Comparison of ENCODE assay signal across 14 cellular contexts in the genomic region with DNA sequence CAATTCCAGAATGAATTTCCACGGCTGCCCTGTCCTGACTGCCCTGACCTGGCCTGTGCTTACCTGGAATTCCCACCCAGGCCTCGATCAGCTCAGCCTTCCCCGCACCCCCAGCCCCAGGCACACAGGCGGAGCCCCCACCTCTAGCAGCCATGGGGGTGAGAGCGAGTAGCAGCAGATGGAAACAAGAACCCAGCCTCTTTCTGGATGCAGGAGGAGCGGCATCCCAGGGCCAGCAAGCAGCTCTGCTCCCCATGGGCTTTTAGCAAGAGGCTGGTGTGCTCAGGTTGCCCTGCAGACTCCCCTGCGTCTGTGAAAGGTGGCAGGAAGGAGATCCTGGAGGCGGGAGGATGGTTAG.
A peak's percentile ranks its signal among the peaks of the same experiment; 100 is the strongest.
DNase-seq lines count a peak whose midpoint lies in the region; ATAC-seq and TF ChIP-seq lines count a peak whose summit lies in the region.
"Had no signal": no experiment of that assay in that cellular context is flagged by ENCODE, and none has a peak within 500 bp of the region (broad histone marks: within the 10 kb centered on the region; RNA-seq: fewer than 3 reads in every experiment).

No MANE protein-coding gene starts in this region.

- H3K27ac Mint-ChIP-seq in activated CD4-positive, alpha-beta T cell treated with anti-CD3 and anti-CD28 coated beads, Interleukin-2, amount 10 ng/mL, durations not matched to agents 7 days and 5 days = peak overlapping the region; percentile 78
- H3K27ac Mint-ChIP-seq in activated CD4-positive, alpha-beta T cell treated with anti-CD3 and anti-CD28 coated beads for 36 hours = no peak overlapping the region
- H3K27ac Mint-ChIP-seq in CD4-positive, alpha-beta memory T cell = peak overlapping the region in 4 of 7 donors; percentile 15 to 76 (median 59)
- peak overlapping the region; percentile 98 for H3K27ac Mint-ChIP-seq in T-helper 17 cell

- peak overlapping the region; percentile 22 for H3K18ac ChIP-seq in neuronal stem cell (ENCODE audit: low read length)

- no CpG with 5 or more reads among the region's 8 CpGs for WGBS in neuronal stem cell (ENCODE audit: extremely low coverage in 2 of 2, insufficient read length in 2 of 2, insufficient replicate concordance in 1 of 2), 2 donors

- no peak for ATAC-seq in activated CD4-positive, alpha-beta T cell treated with anti-CD3 and anti-CD28 coated beads for 36 hours
- ATAC-seq in T-helper 17 cell = no peak
- ATAC-seq in GM21367 (IDR thresholded peaks at IDR 0.05; ENCODE audit: unreplicated experiment) = no peak

- no peak overlapping the region for H4K8ac ChIP-seq in neuronal stem cell (ENCODE audit: low read depth, low read length)

- DNase-seq in activated CD4-positive, alpha-beta T cell treated with anti-CD3 and anti-CD28 coated beads, Interleukin-2, amount 10 ng/mL, durations not matched to agents 7 days and 5 days = no peak
- DNase-seq in activated CD4-positive, alpha-beta T cell treated with anti-CD3 and anti-CD28 coated beads for 36 hours = no peak
- DNase-seq in CD4-positive, alpha-beta memory T cell = no peak
- DNase-seq in T-helper 17 cell (no peak), neuronal stem cell (ENCODE audit: low spot score) (no peak), kidney tubule cell (ENCODE audit: low spot score) (no peak), HEK293T (ENCODE audit: extremely low spot score) (no peak)
- DNase-seq: CD8-positive, alpha-beta memory T cell; GDM1; HCEC 1CT had no signal

- H3K14ac ChIP-seq in neuronal stem cell (ENCODE audit: low read length) = no peak overlapping the region

- H3K27me3 ChIP-seq in CD4-positive, alpha-beta memory T cell (ENCODE audit: insufficient read depth, low read length) = no peaks in the 10 kb centered on the region
- no peaks in the 10 kb centered on the region for H3K27me3 ChIP-seq in neuronal stem cell (ENCODE audit: control insufficient read depth in 3 of 3, insufficient read depth in 3 of 3, low read depth in 1 of 3, low read length in 3 of 3)

- H3K27ac ChIP-seq in CD4-positive, alpha-beta memory T cell (ENCODE audit: low read depth, low read length) = no peak overlapping the region
- H3K27ac ChIP-seq in neuronal stem cell (replicated peaks; ENCODE audit: low read length) = no peak overlapping the region
- H3K27ac ChIP-seq: 22Rv1 had no signal

- H3K4me2 ChIP-seq in neuronal stem cell (ENCODE audit: insufficient read depth, low read length, poor library complexity, severe bottlenecking) = no peak overlapping the region

- H2BK120ac ChIP-seq in neuronal stem cell (ENCODE audit: low read depth, low read length) = no peak overlapping the region

- POLR2A ChIA-PET in activated CD4-positive, alpha-beta T cell treated with anti-CD3 and anti-CD28 coated beads, Interleukin-2, amount 10 ng/mL, durations not matched to agents 7 days and 5 days (lab: Charles Lee) = no interaction called here
- POLR2A ChIA-PET in activated CD4-positive, alpha-beta T cell treated with anti-CD3 and anti-CD28 coated beads for 36 hours (lab: Charles Lee) = no interaction called here
- POLR2A ChIA-PET in CD4-positive, alpha-beta memory T cell (lab: Charles Lee; ENCODE audit: partially characterized antibody) = no interaction called here
- POLR2A ChIA-PET in HEK293T (lab: Yijun Ruan, JAX) = no interaction called here

- H2BK15ac ChIP-seq in neuronal stem cell (ENCODE audit: low read length) = no peak overlapping the region

- no peak overlapping the region for H4K91ac ChIP-seq in neuronal stem cell (ENCODE audit: low read depth, low read length, poor library complexity)

- H3K9me3 Mint-ChIP-seq in activated CD4-positive, alpha-beta T cell treated with anti-CD3 and anti-CD28 coated beads, Interleukin-2, amount 10 ng/mL, durations not matched to agents 7 days and 5 days = no peaks in the 10 kb centered on the region
- no peaks in the 10 kb centered on the region for H3K9me3 Mint-ChIP-seq in activated CD4-positive, alpha-beta T cell treated with anti-CD3 and anti-CD28 coated beads for 36 hours (ENCODE audit: low read depth)
- H3K9me3 Mint-ChIP-seq in CD4-positive, alpha-beta memory T cell = peaks cover 0 to 5% (median 0%) of the 10 kb centered on the region in 8 donors
- H3K9me3 Mint-ChIP-seq: CD8-positive, alpha-beta memory T cell had no signal

- H3K36me3 Mint-ChIP-seq in activated CD4-positive, alpha-beta T cell treated with anti-CD3 and anti-CD28 coated beads, Interleukin-2, amount 10 ng/mL, durations not matched to agents 7 days and 5 days (ENCODE audit: low read depth) = no peaks in the 10 kb centered on the region
- no peaks in the 10 kb centered on the region for H3K36me3 Mint-ChIP-seq in activated CD4-positive, alpha-beta T cell treated with anti-CD3 and anti-CD28 coated beads for 36 hours (ENCODE audit: low read depth)
- no peaks in the 10 kb centered on the region for H3K36me3 Mint-ChIP-seq in CD4-positive, alpha-beta memory T cell
- no peaks in the 10 kb centered on the region for H3K36me3 Mint-ChIP-seq in T-helper 17 cell (ENCODE audit: low read depth)
- H3K36me3 Mint-ChIP-seq: CD14-positive monocyte; CD8-positive, alpha-beta memory T cell had no signal

- CTCF ChIA-PET in activated CD4-positive, alpha-beta T cell treated with anti-CD3 and anti-CD28 coated beads, Interleukin-2, amount 10 ng/mL, durations not matched to agents 7 days and 5 days (lab: Charles Lee) = no interaction called here
- CTCF ChIA-PET in activated CD4-positive, alpha-beta T cell treated with anti-CD3 and anti-CD28 coated beads for 36 hours (lab: Charles Lee) = no interaction called here
- CTCF ChIA-PET in CD4-positive, alpha-beta memory T cell (lab: Charles Lee; ENCODE audit: partially characterized antibody) = no interaction called here
- CTCF ChIA-PET in HEK293T (lab: Yijun Ruan, JAX) = no interaction called here

- no peak overlapping the region for H2AFZ ChIP-seq in neuronal stem cell (ENCODE audit: low read length)

- H3K9ac ChIP-seq in neuronal stem cell (ENCODE audit: low read depth, low read length, poor library complexity) = no peak overlapping the region

- no peak overlapping the region for H3K4me3 ChIP-seq in CD4-positive, alpha-beta memory T cell (ENCODE audit: low read length in 2 of 2)
- H3K4me3 ChIP-seq in neuronal stem cell (ENCODE audit: low read length in 2 of 2) = no peak overlapping the region

- H2BK12ac ChIP-seq in neuronal stem cell (ENCODE audit: low read length) = no peak overlapping the region

- no peak overlapping the region for H2BK5ac ChIP-seq in neuronal stem cell (ENCODE audit: low read length)

- no peak overlapping the region for H3K4ac ChIP-seq in neuronal stem cell (ENCODE audit: low read length)

- H3K79me1 ChIP-seq in neuronal stem cell (ENCODE audit: low read depth, low read length) = no peaks in the 10 kb centered on the region

- no peaks in the 10 kb centered on the region for H3K27me3 Mint-ChIP-seq in activated CD4-positive, alpha-beta T cell treated with anti-CD3 and anti-CD28 coated beads, Interleukin-2, amount 10 ng/mL, durations not matched to agents 7 days and 5 days
- no peaks in the 10 kb centered on the region for H3K27me3 Mint-ChIP-seq in activated CD4-positive, alpha-beta T cell treated with anti-CD3 and anti-CD28 coated beads for 36 hours
- no peaks in the 10 kb centered on the region for H3K27me3 Mint-ChIP-seq in CD4-positive, alpha-beta memory T cell
- no peaks in the 10 kb centered on the region for H3K27me3 Mint-ChIP-seq in T-helper 17 cell
- H3K27me3 Mint-ChIP-seq: CD8-positive, alpha-beta memory T cell had no signal

- intact Hi-C loops in activated CD4-positive, alpha-beta T cell treated with anti-CD3 and anti-CD28 coated beads for 36 hours (cut with DNase I, micrococcal nuclease) = no loop called here
- intact Hi-C loops in CD4-positive, alpha-beta memory T cell (cut with micrococcal nuclease) = no loop called here

- H3K4me1 ChIP-seq in CD4-positive, alpha-beta memory T cell (ENCODE audit: insufficient read depth, low read length) = peaks cover 40% of the 10 kb centered on the region
- no peaks in the 10 kb centered on the region for H3K4me1 ChIP-seq in neuronal stem cell (ENCODE audit: control insufficient read depth in 2 of 2, insufficient read depth in 1 of 2, low read depth in 1 of 2, low read length in 2 of 2)
- H3K4me1 ChIP-seq: Caco-2 had no signal

- H3K23ac ChIP-seq in neuronal stem cell (ENCODE audit: low read depth, low read length, poor library complexity) = no peak overlapping the region

- no peaks in the 10 kb centered on the region for H3K36me3 ChIP-seq in CD4-positive, alpha-beta memory T cell (ENCODE audit: insufficient read depth, low read length)
- H3K36me3 ChIP-seq in neuronal stem cell (replicated peaks in 1 of 2; ENCODE audit: control insufficient read depth in 2 of 2, insufficient read depth in 2 of 2, low read length in 2 of 2) = no peaks in the 10 kb centered on the region

- peaks cover 32% of the 10 kb centered on the region for H3K4me1 Mint-ChIP-seq in activated CD4-positive, alpha-beta T cell treated with anti-CD3 and anti-CD28 coated beads, Interleukin-2, amount 10 ng/mL, durations not matched to agents 7 days and 5 days
- peaks cover 24% of the 10 kb centered on the region for H3K4me1 Mint-ChIP-seq in activated CD4-positive, alpha-beta T cell treated with anti-CD3 and anti-CD28 coated beads for 36 hours
- H3K4me1 Mint-ChIP-seq in CD4-positive, alpha-beta memory T cell = peaks cover 24 to 40% (median 31%) of the 10 kb centered on the region in 4 donors
- peaks cover 45% of the 10 kb centered on the region for H3K4me1 Mint-ChIP-seq in T-helper 17 cell
- H3K4me1 Mint-ChIP-seq: CD14-positive monocyte had no signal

- H3K9me3 ChIP-seq in CD4-positive, alpha-beta memory T cell (ENCODE audit: control insufficient read depth in 1 of 2, low read length in 2 of 2) = no peaks in the 10 kb centered on the region
- no peaks in the 10 kb centered on the region for H3K9me3 ChIP-seq in T-helper 17 cell (ENCODE audit: control insufficient read depth, low read length, poor library complexity, severe bottlenecking)
- no peaks in the 10 kb centered on the region for H3K9me3 ChIP-seq in neuronal stem cell (replicated peaks in 1 of 2; ENCODE audit: control insufficient read depth in 2 of 2, insufficient read depth in 1 of 2, low read depth in 1 of 2, low read length in 2 of 2)
- H3K9me3 ChIP-seq: Caco-2 had no signal

- H2AK5ac ChIP-seq in neuronal stem cell (ENCODE audit: low read depth, low read length) = no peak overlapping the region

- H3K4me3 Mint-ChIP-seq in activated CD4-positive, alpha-beta T cell treated with anti-CD3 and anti-CD28 coated beads, Interleukin-2, amount 10 ng/mL, durations not matched to agents 7 days and 5 days = no peak overlapping the region
- H3K4me3 Mint-ChIP-seq in activated CD4-positive, alpha-beta T cell treated with anti-CD3 and anti-CD28 coated beads for 36 hours = no peak overlapping the region
- no peak overlapping the region for H3K4me3 Mint-ChIP-seq in CD4-positive, alpha-beta memory T cell
- no peak overlapping the region for H3K4me3 Mint-ChIP-seq in T-helper 17 cell
- H3K4me3 Mint-ChIP-seq: CD14-positive monocyte; CD8-positive, alpha-beta memory T cell had no signal

TF ChIP-seq in HEK293T, 16 proteins besides CTCF, POLR2A, EP300 and RAD21 (continues in another document):
- TF ChIP-seq FOXA1 (IDR thresholded peaks at IDR 0.05) = no peak
- TF ChIP-seq ARNT (IDR thresholded peaks at IDR 0.05) = no peak
- TF ChIP-seq FOXM1 (IDR thresholded peaks at IDR 0.05; ENCODE audit: borderline replicate concordance) = no peak
